Comparison of ENCODE assay signal across 2 cellular contexts in genomic region chr1:235030919-235031596, GRCh38.
TF ChIP-seq lines count a peak whose summit lies in the region.

No MANE protein-coding gene starts in this region.

TF ChIP-seq in IMR-90, 13 proteins besides CTCF, POLR2A, EP300 and RAD21 (continued from another document):
- TF ChIP-seq, protein P1, sequence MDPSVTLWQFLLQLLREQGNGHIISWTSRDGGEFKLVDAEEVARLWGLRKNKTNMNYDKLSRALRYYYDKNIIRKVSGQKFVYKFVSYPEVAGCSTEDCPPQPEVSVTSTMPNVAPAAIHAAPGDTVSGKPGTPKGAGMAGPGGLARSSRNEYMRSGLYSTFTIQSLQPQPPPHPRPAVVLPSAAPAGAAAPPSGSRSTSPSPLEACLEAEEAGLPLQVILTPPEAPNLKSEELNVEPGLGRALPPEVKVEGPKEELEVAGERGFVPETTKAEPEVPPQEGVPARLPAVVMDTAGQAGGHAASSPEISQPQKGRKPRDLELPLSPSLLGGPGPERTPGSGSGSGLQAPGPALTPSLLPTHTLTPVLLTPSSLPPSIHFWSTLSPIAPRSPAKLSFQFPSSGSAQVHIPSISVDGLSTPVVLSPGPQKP (IDR thresholded peaks at IDR 0.05; ENCODE audit: borderline replicate concordance, low read depth, low read length), result no peak

TF ChIP-seq in WTC11, 78 proteins besides CTCF, POLR2A, EP300 and RAD21 (continued from another document):
- TF ChIP-seq CDX4 (CRISPR knock-in tag; IDR thresholded peaks at IDR 0.05; ENCODE audit: borderline replicate concordance), result no peak
- TF ChIP-seq KAT7 (CRISPR knock-in tag; IDR thresholded peaks at IDR 0.05; ENCODE audit: borderline replicate concordance), result no peak
